In the genomic region with DNA sequence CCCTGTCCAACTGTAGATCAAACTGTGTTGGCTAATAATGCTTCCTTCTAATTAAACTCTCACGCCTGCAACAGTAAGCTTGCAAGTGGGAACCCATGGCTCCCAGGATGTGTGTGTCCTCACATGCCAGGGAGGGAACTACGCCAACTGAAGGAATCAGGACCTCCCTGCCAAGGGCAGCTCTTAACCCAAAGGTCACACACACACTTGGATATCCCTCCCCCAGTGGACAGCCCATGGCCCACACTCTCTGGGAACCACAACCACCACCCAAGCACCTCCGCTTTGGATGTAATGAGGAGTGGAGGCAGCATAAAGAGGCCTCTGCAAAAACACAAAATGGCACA, we compare ENCODE assay signal across 24 cellular contexts.
DNase-seq lines count a peak whose midpoint lies in the region; ATAC-seq, FAIRE-seq and TF ChIP-seq lines count a peak whose summit lies in the region.
"Had no signal": no experiment of that assay in that cellular context is flagged by ENCODE, and none has a peak within 500 bp of the region (broad histone marks: within the 10 kb centered on the region; RNA-seq: fewer than 3 reads in every experiment).

No MANE protein-coding gene starts in this region.

- no peak for DNase-seq in activated CD8-positive, alpha-beta memory T cell treated with anti-CD3 and anti-CD28 coated beads, Interleukin-2, amount 10 ng/mL, durations not matched to agents 7 days and 5 days
- no peak for DNase-seq in activated CD8-positive, alpha-beta memory T cell treated with anti-CD3 and anti-CD28 coated beads for 24 hours
- no peak for DNase-seq in DND-41
- no peak for DNase-seq in endothelial cell of umbilical vein (ENCODE audit: low read depth, low spot score)
- no peak for DNase-seq in gastrocnemius medialis
- no peak for DNase-seq in urothelium cell line (ENCODE audit: low spot score)
- no peak for DNase-seq in putamen (ENCODE audit: low spot score)
- DNase-seq in Caco-2 = no peak
- DNase-seq: activated CD4-positive, alpha-beta T cell treated with anti-CD3 and anti-CD28 coated beads, Interleukin-2, amount 50 U/mL, for 4 hours; activated CD4-positive, CD25-positive, alpha-beta regulatory T cell; dorsolateral prefrontal cortex; HCEC 1CT; mesendoderm; naive B cell; NCI-H1092 treated with DMSO at 0.1 percent for 48 hours; NCI-H187; NCI-H2171; NCI-H510A; nucleus accumbens; small intestine; tibial artery had no signal

- POLR2A ChIA-PET in endothelial cell of umbilical vein (lab: Charles Lee) = interaction anchor here (1.0 kb wide), 1 partner anchor 15 kb away, joined by 3 read pairs; no protein-coding TSS in a partner anchor
- POLR2A ChIA-PET in Caco-2 (lab: Charles Lee) = no interaction called here

- H3K27ac ChIP-seq in DND-41 (ENCODE audit: low read length) = peak overlapping the region; percentile 39; the same call in 1 of the 2 replicates
- H3K27ac ChIP-seq in endothelial cell of umbilical vein (ENCODE audit: insufficient read depth, low read depth, low read length) = peak overlapping the region; percentile 85
- H3K27ac ChIP-seq in gastrocnemius medialis = peak overlapping the region in 3 of 4 donors; percentile 12 to 33 (median 12)
- H3K27ac ChIP-seq: A549, tibial artery had no signal

- TF ChIP-seq POLR2A in endothelial cell of umbilical vein (IDR thresholded peaks at IDR 0.05; ENCODE audit: low read depth, low read length) (peak; percentile 28), gastrocnemius medialis (IDR thresholded peaks at IDR 0.05) (no peak)

- no peaks in the 10 kb centered on the region for H3K27me3 ChIP-seq in DND-41 (ENCODE audit: insufficient read depth, low read length, poor library complexity)
- no peaks in the 10 kb centered on the region for H3K27me3 ChIP-seq in endothelial cell of umbilical vein (ENCODE audit: control insufficient read depth in 2 of 2, insufficient read depth in 2 of 2, low read length in 2 of 2)
- H3K27me3 ChIP-seq in gastrocnemius medialis = no peaks in the 10 kb centered on the region
- no peaks in the 10 kb centered on the region for H3K27me3 ChIP-seq in Caco-2 (replicated peaks; ENCODE audit: control insufficient read depth, insufficient read depth, low read length)
- H3K27me3 ChIP-seq: dorsolateral prefrontal cortex, tibial artery had no signal

- H4K20me1 ChIP-seq in DND-41 (ENCODE audit: insufficient read depth, low read length) (no peaks in the 10 kb centered on the region), endothelial cell of umbilical vein (replicated peaks; ENCODE audit: control insufficient read depth, extremely low read depth, insufficient read depth, low read length) (no peaks in the 10 kb centered on the region)

- TF ChIP-seq CTCF in DND-41 (IDR thresholded peaks at IDR 0.05; ENCODE audit: borderline replicate concordance, extremely low read depth, low read length, poor library complexity, severe bottlenecking) = no peak
- no peak for TF ChIP-seq CTCF in endothelial cell of umbilical vein (IDR thresholded peaks at IDR 0.05; ENCODE audit: extremely low read depth in 1 of 2, insufficient read depth in 1 of 2, low read depth in 1 of 2, low read length in 2 of 2)
- no peak for TF ChIP-seq CTCF in gastrocnemius medialis (IDR thresholded peaks at IDR 0.05 in 4 of 5, conservative IDR thresholded peaks at IDR 0.05 in 1 of 5)
- TF ChIP-seq CTCF in Caco-2 (IDR thresholded peaks at IDR 0.05; ENCODE audit: insufficient read depth in 1 of 2, low read depth in 1 of 2, low read length in 1 of 2, severe bottlenecking in 1 of 2, unreplicated experiment in 1 of 2) = no peak

- BruUV-seq in endothelial cell of umbilical vein (replicated peaks; lab: Mats Ljungman, UMichigan) = no TSS peak
- BruUV-seq in Caco-2 (replicated peaks; lab: Mats Ljungman, UMichigan) = no TSS peak

- no peaks in the 10 kb centered on the region for H3K27me3 Mint-ChIP-seq in activated CD8-positive, alpha-beta memory T cell treated with anti-CD3 and anti-CD28 coated beads, Interleukin-2, amount 10 ng/mL, durations not matched to agents 7 days and 5 days
- no peaks in the 10 kb centered on the region for H3K27me3 Mint-ChIP-seq in Caco-2 (ENCODE audit: insufficient read depth, unreplicated experiment)
- H3K27me3 Mint-ChIP-seq: IgD-negative memory B cell had no signal

- H3K9me3 Mint-ChIP-seq in activated CD8-positive, alpha-beta memory T cell treated with anti-CD3 and anti-CD28 coated beads, Interleukin-2, amount 10 ng/mL, durations not matched to agents 7 days and 5 days (ENCODE audit: low read depth) = no peaks in the 10 kb centered on the region
- no peaks in the 10 kb centered on the region for H3K9me3 Mint-ChIP-seq in Caco-2 (ENCODE audit: unreplicated experiment)
- H3K9me3 Mint-ChIP-seq: IgD-negative memory B cell, naive B cell had no signal

- no peak for ATAC-seq in activated CD8-positive, alpha-beta memory T cell treated with anti-CD3 and anti-CD28 coated beads, Interleukin-2, amount 10 ng/mL, durations not matched to agents 7 days and 5 days
- ATAC-seq in DND-41 (ENCODE audit: insufficient read depth, low read depth) (no peak), gastrocnemius medialis (no peak)
- ATAC-seq: A549 had no signal

- H3K9me1 ChIP-seq in endothelial cell of umbilical vein (replicated peaks; ENCODE audit: control insufficient read depth, extremely low read depth, insufficient read depth, low read length) = no peaks in the 10 kb centered on the region

- FAIRE-seq in endothelial cell of umbilical vein (lab: Jason Lieb, UNC) (no peak), urothelium cell line (lab: Jason Lieb, UNC) (no peak)
- FAIRE-seq: A549, D721Med, small intestine had no signal

- dilution Hi-C loops in endothelial cell of umbilical vein (cut with MboI; ENCODE audit: extremely low pct_ligation_motif_present, low sequenced_read_pairs) = no loop called here

- H2AFZ ChIP-seq in DND-41 (ENCODE audit: low read depth, low read length) = no peak overlapping the region
- peak overlapping the region; percentile 60 for H2AFZ ChIP-seq in endothelial cell of umbilical vein (ENCODE audit: low read depth, low read length)

- no peaks in the 10 kb centered on the region for H3K36me3 ChIP-seq in DND-41 (ENCODE audit: insufficient read depth, low read length)
- no peaks in the 10 kb centered on the region for H3K36me3 ChIP-seq in endothelial cell of umbilical vein (ENCODE audit: control insufficient read depth in 2 of 2, extremely low read depth in 1 of 2, insufficient read depth in 2 of 2, low read length in 2 of 2)
- H3K36me3 ChIP-seq in gastrocnemius medialis = no peaks in the 10 kb centered on the region
- H3K36me3 ChIP-seq in Caco-2 (ENCODE audit: control insufficient read depth, insufficient read depth, low read length) = no peaks in the 10 kb centered on the region
- H3K36me3 ChIP-seq: tibial artery had no signal

- H3K4me1 ChIP-seq in DND-41 (ENCODE audit: insufficient read depth, low read length) (peaks cover 67% of the 10 kb centered on the region), endothelial cell of umbilical vein (ENCODE audit: control insufficient read depth, extremely low read depth, insufficient read depth, low read length) (peaks cover 29% of the 10 kb centered on the region), gastrocnemius medialis (no peaks in the 10 kb centered on the region), Caco-2 (peaks cover 3% of the 10 kb centered on the region; the same call in 1 of the 2 replicates)
- H3K4me1 ChIP-seq: A549 had no signal

- H3K27ac Mint-ChIP-seq in activated CD8-positive, alpha-beta memory T cell treated with anti-CD3 and anti-CD28 coated beads, Interleukin-2, amount 10 ng/mL, durations not matched to agents 7 days and 5 days = peak overlapping the region; percentile 24
- no peak overlapping the region for H3K27ac Mint-ChIP-seq in Caco-2 (ENCODE audit: unreplicated experiment)

- H3K79me2 ChIP-seq in DND-41 (ENCODE audit: insufficient read depth, low read length) (no peaks in the 10 kb centered on the region), endothelial cell of umbilical vein (ENCODE audit: control insufficient read depth, insufficient read depth, low read length) (no peaks in the 10 kb centered on the region)

- H3K9ac ChIP-seq in DND-41 (ENCODE audit: low read depth, low read length) (no peak overlapping the region), endothelial cell of umbilical vein (replicated peaks; ENCODE audit: extremely low read depth, insufficient read depth, low read length) (no peak overlapping the region)

- H3K4me1 Mint-ChIP-seq in activated CD8-positive, alpha-beta memory T cell treated with anti-CD3 and anti-CD28 coated beads, Interleukin-2, amount 10 ng/mL, durations not matched to agents 7 days and 5 days = peaks cover 49% of the 10 kb centered on the region
- H3K4me1 Mint-ChIP-seq in Caco-2 (ENCODE audit: low read depth, unreplicated experiment) = peaks cover 9% of the 10 kb centered on the region

- H3K4me2 ChIP-seq in DND-41 (ENCODE audit: insufficient read depth, low read length) (no peak overlapping the region), endothelial cell of umbilical vein (ENCODE audit: insufficient read depth, low read length) (peak overlapping the region; percentile 21)
- H3K4me2 ChIP-seq: A549 had no signal

- no peaks in the 10 kb centered on the region for H3K9me3 ChIP-seq in DND-41 (ENCODE audit: insufficient read depth, low read length, severe bottlenecking)
- H3K9me3 ChIP-seq in endothelial cell of umbilical vein (replicated peaks; ENCODE audit: control insufficient read depth, insufficient read depth, low read length) = no peaks in the 10 kb centered on the region
- no peaks in the 10 kb centered on the region for H3K9me3 ChIP-seq in gastrocnemius medialis
- no peaks in the 10 kb centered on the region for H3K9me3 ChIP-seq in Caco-2
- H3K9me3 ChIP-seq: A549, tibial artery had no signal

- in situ Hi-C loops in gastrocnemius medialis (cut with MboI; ENCODE audit: low sequenced_read_pairs in 4 of 4) = loop anchor here in 2 of 4 donors (25.0 kb wide), 1 partner anchor 422 kb away; no protein-coding TSS in a partner anchor

- intact Hi-C loops in endothelial cell of umbilical vein (cut with micrococcal nuclease) (loop anchor here (1.0 to 2.0 kb wide), 7 partner anchors 10 to 185 kb away; no protein-coding TSS in a partner anchor), gastrocnemius medialis (cut with DNase I; ENCODE audit: low total_unique reads) (loop anchor here (10.0 kb wide), 1 partner anchor 419 kb away; no protein-coding TSS in a partner anchor), Caco-2 (cut with micrococcal nuclease; ENCODE audit: unreplicated experiment) (no loop called here)

- H3K4me3 Mint-ChIP-seq in activated CD8-positive, alpha-beta memory T cell treated with anti-CD3 and anti-CD28 coated beads, Interleukin-2, amount 10 ng/mL, durations not matched to agents 7 days and 5 days = no peak overlapping the region
- no peak overlapping the region for H3K4me3 Mint-ChIP-seq in Caco-2 (ENCODE audit: unreplicated experiment)
- H3K4me3 Mint-ChIP-seq: IgD-negative memory B cell, naive B cell had no signal

- H3K36me3 Mint-ChIP-seq in activated CD8-positive, alpha-beta memory T cell treated with anti-CD3 and anti-CD28 coated beads, Interleukin-2, amount 10 ng/mL, durations not matched to agents 7 days and 5 days = no peaks in the 10 kb centered on the region
- H3K36me3 Mint-ChIP-seq in Caco-2 (ENCODE audit: insufficient read depth, unreplicated experiment) = no peaks in the 10 kb centered on the region
- H3K36me3 Mint-ChIP-seq: IgD-negative memory B cell, naive B cell had no signal

- H3K4me3 ChIP-seq in DND-41 (ENCODE audit: low read depth in 1 of 2, low read length in 2 of 2) (no peak overlapping the region), endothelial cell of umbilical vein (replicated peaks in 1 of 3; ENCODE audit: insufficient read depth in 1 of 3, low read depth in 1 of 3, low read length in 3 of 3) (no peak overlapping the region), gastrocnemius medialis (no peak overlapping the region), Caco-2 (ENCODE audit: low read depth, low read length) (no peak overlapping the region)
- H3K4me3 ChIP-seq: A549, dorsolateral prefrontal cortex, tibial artery had no signal

- CTCF ChIA-PET in activated CD8-positive, alpha-beta memory T cell treated with anti-CD3 and anti-CD28 coated beads, Interleukin-2, amount 10 ng/mL, durations not matched to agents 7 days and 5 days (lab: Charles Lee) = interaction anchor here (1.8 to 4.2 kb wide), 3 partner anchors 10 to 185 kb away, joined by 4 to 20 read pairs (median 8); no protein-coding TSS in a partner anchor
- CTCF ChIA-PET in endothelial cell of umbilical vein (lab: Charles Lee) = interaction anchor here (0.6 to 5.5 kb wide), 5 partner anchors 10 to 232 kb away, joined by 3 to 65 read pairs (median 4); partner anchors contain the start of gene MGAT4A
- CTCF ChIA-PET in Caco-2 (lab: Charles Lee) = interaction anchor here (1.0 kb wide), 1 partner anchor 184 kb away, joined by 3 read pairs; no protein-coding TSS in a partner anchor

Comparison
In these comparisons a context has a peak if more than half of its experiments do, and no peak if none do; other contexts are left out.
1. H3K27ac ChIP-seq: peak in every context shown above with its lines; median percentile 85 in endothelial cell of umbilical vein; 39 in DND-41; 12 in gastrocnemius medialis.